Comparison of ENCODE assay signal across 1 cellular context in genomic region chr16:5072334-5073278, GRCh38.
A peak's percentile ranks its signal among the peaks of the same experiment; 100 is the strongest.
TF ChIP-seq lines count a peak whose summit lies in the region.

No MANE protein-coding gene starts in this region.

TF ChIP-seq in HepG2, 621 proteins besides CTCF, POLR2A, EP300 and RAD21 (continued from another document):
- TF ChIP-seq WIZ (CRISPR knock-in tag; IDR thresholded peaks at IDR 0.05) (no peak), PHF21A (CRISPR knock-in tag; IDR thresholded peaks at IDR 0.05) (0 out of 2 replicates have a peak, but pooled peaks have one; percentile 7)
